28 cellular contexts compared by ENCODE assay signal in genomic region chr18:31373641-31374040, GRCh38. TPM values are rescaled to one million over a fixed set of nuclear protein-coding genes. Genes with fewer than 3 reads are reported as not detected.
"Had no signal": no experiment of that assay in that cellular context is flagged by ENCODE, and none has a peak within 500 bp of the region (broad histone marks: within the 10 kb centered on the region; RNA-seq: fewer than 3 reads in every experiment).

No MANE protein-coding gene starts in this region.

- FAIRE-seq: frontal cortex, pancreas had no signal

- H3K27ac ChIP-seq: dorsolateral prefrontal cortex, heart left ventricle, left lung, lower lobe of right lung, neural progenitor cell, pancreas, testis, tibial nerve had no signal

- H2AFZ ChIP-seq: neural progenitor cell had no signal

- H3K36me3 ChIP-seq: heart left ventricle, left lung, lower lobe of right lung, neural progenitor cell, pancreas, tibial nerve had no signal

- H3K4me2 ChIP-seq: neural progenitor cell had no signal

- H3K9ac ChIP-seq: neural progenitor cell had no signal

- H3K27me3 ChIP-seq: heart left ventricle, left lung, neural progenitor cell, pancreas, testis, tibial nerve had no signal

- H3K9me3 ChIP-seq: heart left ventricle, left lung, lower lobe of right lung, pancreas, testis, tibial nerve had no signal

- DNase-seq: cortex of kidney; dorsolateral prefrontal cortex; effector CD8-positive, alpha-beta T cell; heart left ventricle; islet precursor cell; left lung; lower lobe of right lung; natural killer cell; occipital lobe; pancreas; right cardiac atrium; stimulated activated CD4-positive, alpha-beta T cell treated with anti-CD3 and anti-CD28 coated beads, Interleukin-15, amount 100 ng/mL, for 24 hours; stimulated activated CD4-positive, alpha-beta T cell treated with anti-CD3 and anti-CD28 coated beads, Interleukin-1b, Interleukin-23, amount 100 ng/mL, for 48 hours; stimulated activated CD4-positive, alpha-beta T cell treated with anti-CD3 and anti-CD28 coated beads, Interleukin-4, amount 100 ng/mL, for 4 hours; stimulated activated naive B cell treated with anti-CD40 and anti-IgM and Interleukin-4, amounts not matched to agents 10 μg/mL and 1 μg/mL and 100 μg/mL, for 72 hours; stimulated activated naive CD8-positive, alpha-beta T cell treated with anti-CD3 and anti-CD28 coated beads, Interleukin-15, amount 100 ng/mL, for 72 hours; testis had no signal

- ATAC-seq: esophagus mucosa; heart left ventricle; left lung; lower lobe of right lung; natural killer cell; pancreas; right cardiac atrium; stimulated activated naive B cell treated with anti-CD40 and anti-IgM and Interleukin-4, amounts not matched to agents 10 μg/mL and 1 μg/mL and 100 μg/mL, for 72 hours; stimulated activated naive CD8-positive, alpha-beta T cell treated with anti-CD3 and anti-CD28 coated beads, Interleukin-15, amount 100 ng/mL, for 72 hours had no signal

- H3K4me3 ChIP-seq: dorsolateral prefrontal cortex, heart left ventricle, left lung, lower lobe of right lung, neural progenitor cell, pancreas, testis, tibial nerve had no signal

- H3K4me1 ChIP-seq: heart left ventricle, left lung, lower lobe of right lung, neural progenitor cell, pancreas, testis, tibial nerve had no signal

RNA-seq across cellular contexts. Expression of gene DSG4, which starts 2.9 kb away (rescaled TPM):
- total RNA-seq: dorsolateral prefrontal cortex, esophagus mucosa, fibroblast of lung, glomerular endothelial cell, heart left ventricle, left lung, lower lobe of right lung, mucosa of gallbladder, myocyte, natural killer cell, occipital lobe, pancreas, progenitor cell of endocrine pancreas, right cardiac atrium, subcutaneous adipose tissue, tibial nerve, ureter had no signal
- polyA plus RNA-seq: fibroblast of lung, heart left ventricle, pancreas, right cardiac atrium had no signal

RNA-seq across cellular contexts. Expression of gene DSG1, which starts 55.7 kb away (rescaled TPM):
- total RNA-seq: fibroblast of lung, glomerular endothelial cell, left lung, lower lobe of right lung, myocyte, natural killer cell, pancreas, progenitor cell of endocrine pancreas, subcutaneous adipose tissue, tibial nerve had no signal
- polyA plus RNA-seq: fibroblast of lung had no signal
